ENCODE assay signal across 9 cellular contexts in genomic region chr14:67941456-67942018, GRCh38.
A peak's percentile ranks its signal among the peaks of the same experiment; 100 is the strongest.
DNase-seq lines count a peak whose midpoint lies in the region; ATAC-seq and TF ChIP-seq lines count a peak whose summit lies in the region.
"Had no signal": no experiment of that assay in that cellular context is flagged by ENCODE, and none has a peak within 500 bp of the region (broad histone marks: within the 10 kb centered on the region; RNA-seq: fewer than 3 reads in every experiment).

No MANE protein-coding gene starts in this region.

- H3K27ac ChIP-seq in C4-2B (peak overlapping the region; percentile 38; the same call in 1 of the 2 replicates), VCaP (peak overlapping the region; percentile 99)

- no peak overlapping the region for H3K4me3 Mint-ChIP-seq in osteocyte (ENCODE audit: unreplicated experiment)
- H3K4me3 Mint-ChIP-seq: dendritic cell treated with granulocyte-macrophage colony-stimulating factor and Interleukin-4, amounts not matched to agents 40 ng/mL and 50 ng/mL, for 4 days had no signal

- no peaks in the 10 kb centered on the region for H3K9me3 Mint-ChIP-seq in osteocyte (ENCODE audit: unreplicated experiment)
- H3K9me3 Mint-ChIP-seq: dendritic cell treated with granulocyte-macrophage colony-stimulating factor and Interleukin-4, amounts not matched to agents 40 ng/mL and 50 ng/mL, for 4 days had no signal

- no peak for TF ChIP-seq CTCF in C4-2B (conservative IDR thresholded peaks at IDR 0.05)
- no peak for TF ChIP-seq CTCF in VCaP (conservative IDR thresholded peaks at IDR 0.05)
- no peak for TF ChIP-seq CTCF in osteocyte (IDR thresholded peaks at IDR 0.05)

- no peak for ATAC-seq in HG03097 (IDR thresholded peaks at IDR 0.05; ENCODE audit: low FRiP score, unreplicated experiment)

- H3K36me3 Mint-ChIP-seq in osteocyte (ENCODE audit: unreplicated experiment) = no peaks in the 10 kb centered on the region

- peak overlapping the region; percentile 76 for H3K27ac Mint-ChIP-seq in osteocyte (ENCODE audit: unreplicated experiment)
- H3K27ac Mint-ChIP-seq: dendritic cell treated with granulocyte-macrophage colony-stimulating factor and Interleukin-4, amounts not matched to agents 40 ng/mL and 50 ng/mL, for 4 days had no signal

- peak; percentile 31 for DNase-seq in globus pallidus (ENCODE audit: low spot score)
- no peak for DNase-seq in osteocyte (ENCODE audit: extremely low spot score, unreplicated experiment)
- DNase-seq in UCSD-AML1 (lab: John Stamatoyannopoulos, UW; ENCODE audit: unreplicated experiment) = no peak
- DNase-seq in GM19240 (ENCODE audit: insufficient read length, low spot score) = no peak
- no peak for DNase-seq in NCI-H526 treated with DMSO at 0.1 percent for 48 hours (lab: John Stamatoyannopoulos, UW)

- H3K27me3 Mint-ChIP-seq in osteocyte (ENCODE audit: unreplicated experiment) = no peaks in the 10 kb centered on the region
- H3K27me3 Mint-ChIP-seq: dendritic cell treated with granulocyte-macrophage colony-stimulating factor and Interleukin-4, amounts not matched to agents 40 ng/mL and 50 ng/mL, for 4 days had no signal

- H3K4me1 Mint-ChIP-seq in osteocyte (ENCODE audit: unreplicated experiment) = peaks cover 71% of the 10 kb centered on the region
